ENCODE assay signal across 1 cellular context in the genomic region with DNA sequence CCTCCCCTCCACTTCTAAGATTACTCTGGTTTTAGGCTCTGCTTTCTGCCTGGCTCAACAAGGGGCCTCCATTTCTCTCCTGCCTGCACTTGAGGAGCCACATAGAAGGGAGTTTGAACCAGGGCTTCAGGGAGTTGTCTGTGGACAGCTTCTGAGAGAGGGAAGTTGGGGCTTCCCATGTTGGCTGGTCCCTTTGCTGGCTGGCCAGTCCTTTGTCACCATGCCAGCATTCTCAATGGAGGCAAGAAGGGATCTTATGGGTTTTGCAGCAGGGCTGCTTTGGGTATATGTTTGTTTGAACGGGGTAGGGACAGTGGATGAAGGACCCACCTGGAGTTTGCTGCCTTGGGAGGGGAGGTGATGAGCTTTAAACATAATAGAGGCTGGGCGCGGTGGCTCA.
TF ChIP-seq lines count a peak whose summit lies in the region.

No MANE protein-coding gene starts in this region.

TF ChIP-seq in H1, 55 proteins besides CTCF, POLR2A, EP300 and RAD21:
- TF ChIP-seq, protein P1, sequence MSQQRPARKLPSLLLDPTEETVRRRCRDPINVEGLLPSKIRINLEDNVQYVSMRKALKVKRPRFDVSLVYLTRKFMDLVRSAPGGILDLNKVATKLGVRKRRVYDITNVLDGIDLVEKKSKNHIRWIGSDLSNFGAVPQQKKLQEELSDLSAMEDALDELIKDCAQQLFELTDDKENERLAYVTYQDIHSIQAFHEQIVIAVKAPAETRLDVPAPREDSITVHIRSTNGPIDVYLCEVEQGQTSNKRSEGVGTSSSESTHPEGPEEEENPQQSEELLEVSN (IDR thresholded peaks at IDR 0.05), result no peak
- TF ChIP-seq TEAD4 (IDR thresholded peaks at IDR 0.05; ENCODE audit: low read depth, low read length) (no peak), TBP (IDR thresholded peaks at IDR 0.05; ENCODE audit: low read depth, low read length) (no peak), CHD1 (IDR thresholded peaks at IDR 0.05; ENCODE audit: low read depth, low read length) (no peak), TAF7 (optimal IDR thresholded peaks at IDR 0.05; ENCODE audit: borderline replicate concordance, low read depth, low read length) (no peak)
- TF ChIP-seq, protein P2, sequence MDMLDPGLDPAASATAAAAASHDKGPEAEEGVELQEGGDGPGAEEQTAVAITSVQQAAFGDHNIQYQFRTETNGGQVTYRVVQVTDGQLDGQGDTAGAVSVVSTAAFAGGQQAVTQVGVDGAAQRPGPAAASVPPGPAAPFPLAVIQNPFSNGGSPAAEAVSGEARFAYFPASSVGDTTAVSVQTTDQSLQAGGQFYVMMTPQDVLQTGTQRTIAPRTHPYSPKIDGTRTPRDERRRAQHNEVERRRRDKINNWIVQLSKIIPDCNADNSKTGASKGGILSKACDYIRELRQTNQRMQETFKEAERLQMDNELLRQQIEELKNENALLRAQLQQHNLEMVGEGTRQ (IDR thresholded peaks at IDR 0.05; ENCODE audit: low read length), result no peak
- TF ChIP-seq, protein P3, sequence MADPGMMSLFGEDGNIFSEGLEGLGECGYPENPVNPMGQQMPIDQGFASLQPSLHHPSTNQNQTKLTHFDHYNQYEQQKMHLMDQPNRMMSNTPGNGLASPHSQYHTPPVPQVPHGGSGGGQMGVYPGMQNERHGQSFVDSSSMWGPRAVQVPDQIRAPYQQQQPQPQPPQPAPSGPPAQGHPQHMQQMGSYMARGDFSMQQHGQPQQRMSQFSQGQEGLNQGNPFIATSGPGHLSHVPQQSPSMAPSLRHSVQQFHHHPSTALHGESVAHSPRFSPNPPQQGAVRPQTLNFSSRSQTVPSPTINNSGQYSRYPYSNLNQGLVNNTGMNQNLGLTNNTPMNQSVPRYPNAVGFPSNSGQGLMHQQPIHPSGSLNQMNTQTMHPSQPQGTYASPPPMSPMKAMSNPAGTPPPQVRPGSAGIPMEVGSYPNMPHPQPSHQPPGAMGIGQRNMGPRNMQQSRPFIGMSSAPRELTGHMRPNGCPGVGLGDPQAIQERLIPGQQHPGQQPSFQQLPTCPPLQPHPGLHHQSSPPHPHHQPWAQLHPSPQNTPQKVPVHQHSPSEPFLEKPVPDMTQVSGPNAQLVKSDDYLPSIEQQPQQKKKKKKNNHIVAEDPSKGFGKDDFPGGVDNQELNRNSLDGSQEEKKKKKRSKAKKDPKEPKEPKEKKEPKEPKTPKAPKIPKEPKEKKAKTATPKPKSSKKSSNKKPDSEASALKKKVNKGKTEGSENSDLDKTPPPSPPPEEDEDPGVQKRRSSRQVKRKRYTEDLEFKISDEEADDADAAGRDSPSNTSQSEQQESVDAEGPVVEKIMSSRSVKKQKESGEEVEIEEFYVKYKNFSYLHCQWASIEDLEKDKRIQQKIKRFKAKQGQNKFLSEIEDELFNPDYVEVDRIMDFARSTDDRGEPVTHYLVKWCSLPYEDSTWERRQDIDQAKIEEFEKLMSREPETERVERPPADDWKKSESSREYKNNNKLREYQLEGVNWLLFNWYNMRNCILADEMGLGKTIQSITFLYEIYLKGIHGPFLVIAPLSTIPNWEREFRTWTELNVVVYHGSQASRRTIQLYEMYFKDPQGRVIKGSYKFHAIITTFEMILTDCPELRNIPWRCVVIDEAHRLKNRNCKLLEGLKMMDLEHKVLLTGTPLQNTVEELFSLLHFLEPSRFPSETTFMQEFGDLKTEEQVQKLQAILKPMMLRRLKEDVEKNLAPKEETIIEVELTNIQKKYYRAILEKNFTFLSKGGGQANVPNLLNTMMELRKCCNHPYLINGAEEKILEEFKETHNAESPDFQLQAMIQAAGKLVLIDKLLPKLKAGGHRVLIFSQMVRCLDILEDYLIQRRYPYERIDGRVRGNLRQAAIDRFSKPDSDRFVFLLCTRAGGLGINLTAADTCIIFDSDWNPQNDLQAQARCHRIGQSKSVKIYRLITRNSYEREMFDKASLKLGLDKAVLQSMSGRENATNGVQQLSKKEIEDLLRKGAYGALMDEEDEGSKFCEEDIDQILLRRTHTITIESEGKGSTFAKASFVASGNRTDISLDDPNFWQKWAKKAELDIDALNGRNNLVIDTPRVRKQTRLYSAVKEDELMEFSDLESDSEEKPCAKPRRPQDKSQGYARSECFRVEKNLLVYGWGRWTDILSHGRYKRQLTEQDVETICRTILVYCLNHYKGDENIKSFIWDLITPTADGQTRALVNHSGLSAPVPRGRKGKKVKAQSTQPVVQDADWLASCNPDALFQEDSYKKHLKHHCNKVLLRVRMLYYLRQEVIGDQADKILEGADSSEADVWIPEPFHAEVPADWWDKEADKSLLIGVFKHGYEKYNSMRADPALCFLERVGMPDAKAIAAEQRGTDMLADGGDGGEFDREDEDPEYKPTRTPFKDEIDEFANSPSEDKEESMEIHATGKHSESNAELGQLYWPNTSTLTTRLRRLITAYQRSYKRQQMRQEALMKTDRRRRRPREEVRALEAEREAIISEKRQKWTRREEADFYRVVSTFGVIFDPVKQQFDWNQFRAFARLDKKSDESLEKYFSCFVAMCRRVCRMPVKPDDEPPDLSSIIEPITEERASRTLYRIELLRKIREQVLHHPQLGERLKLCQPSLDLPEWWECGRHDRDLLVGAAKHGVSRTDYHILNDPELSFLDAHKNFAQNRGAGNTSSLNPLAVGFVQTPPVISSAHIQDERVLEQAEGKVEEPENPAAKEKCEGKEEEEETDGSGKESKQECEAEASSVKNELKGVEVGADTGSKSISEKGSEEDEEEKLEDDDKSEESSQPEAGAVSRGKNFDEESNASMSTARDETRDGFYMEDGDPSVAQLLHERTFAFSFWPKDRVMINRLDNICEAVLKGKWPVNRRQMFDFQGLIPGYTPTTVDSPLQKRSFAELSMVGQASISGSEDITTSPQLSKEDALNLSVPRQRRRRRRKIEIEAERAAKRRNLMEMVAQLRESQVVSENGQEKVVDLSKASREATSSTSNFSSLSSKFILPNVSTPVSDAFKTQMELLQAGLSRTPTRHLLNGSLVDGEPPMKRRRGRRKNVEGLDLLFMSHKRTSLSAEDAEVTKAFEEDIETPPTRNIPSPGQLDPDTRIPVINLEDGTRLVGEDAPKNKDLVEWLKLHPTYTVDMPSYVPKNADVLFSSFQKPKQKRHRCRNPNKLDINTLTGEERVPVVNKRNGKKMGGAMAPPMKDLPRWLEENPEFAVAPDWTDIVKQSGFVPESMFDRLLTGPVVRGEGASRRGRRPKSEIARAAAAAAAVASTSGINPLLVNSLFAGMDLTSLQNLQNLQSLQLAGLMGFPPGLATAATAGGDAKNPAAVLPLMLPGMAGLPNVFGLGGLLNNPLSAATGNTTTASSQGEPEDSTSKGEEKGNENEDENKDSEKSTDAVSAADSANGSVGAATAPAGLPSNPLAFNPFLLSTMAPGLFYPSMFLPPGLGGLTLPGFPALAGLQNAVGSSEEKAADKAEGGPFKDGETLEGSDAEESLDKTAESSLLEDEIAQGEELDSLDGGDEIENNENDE (IDR thresholded peaks at IDR 0.05; ENCODE audit: insufficient replicate concordance, low read length), result no peak
- TF ChIP-seq, protein P4, sequence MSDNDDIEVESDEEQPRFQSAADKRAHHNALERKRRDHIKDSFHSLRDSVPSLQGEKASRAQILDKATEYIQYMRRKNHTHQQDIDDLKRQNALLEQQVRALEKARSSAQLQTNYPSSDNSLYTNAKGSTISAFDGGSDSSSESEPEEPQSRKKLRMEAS (IDR thresholded peaks at IDR 0.05), result no peak
TF ChIP-seq in H1: peak in this region for 0.
